34 cellular contexts compared by ENCODE assay signal in the genomic region with DNA sequence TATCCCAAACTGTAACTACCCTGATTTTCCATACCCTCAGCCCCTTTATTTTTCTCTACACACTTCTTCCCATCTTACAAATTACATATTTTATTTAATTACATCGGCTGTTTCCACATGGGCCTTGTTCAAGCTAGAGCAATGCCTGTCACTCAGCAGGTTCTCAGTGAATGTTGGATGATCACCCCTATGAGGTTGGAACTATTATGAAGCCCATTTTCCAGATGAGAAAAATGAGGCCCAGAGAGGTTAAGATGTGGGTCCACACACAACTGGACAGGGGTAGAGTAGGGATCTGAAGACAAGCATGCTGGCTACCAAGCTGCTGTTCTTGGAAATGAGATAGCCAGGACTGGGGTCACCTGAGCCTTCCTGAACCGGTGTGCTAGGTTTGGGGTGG. TPM values are rescaled to one million over a fixed set of nuclear protein-coding genes. Genes with fewer than 3 reads are reported as not detected.
"Had no signal": no experiment of that assay in that cellular context is flagged by ENCODE, and none has a peak within 500 bp of the region (broad histone marks: within the 10 kb centered on the region; RNA-seq: fewer than 3 reads in every experiment).

No MANE protein-coding gene starts in this region.

- H3K4me1 Mint-ChIP-seq: endodermal cell had no signal

- H3K36me3 Mint-ChIP-seq: mesothelial cell of epicardium had no signal

- DNase-seq: dermis blood vessel endothelial cell; dorsolateral prefrontal cortex; effector CD8-positive, alpha-beta T cell; effector memory CD8-positive, alpha-beta T cell; endodermal cell; erythroblast; esophagus squamous epithelium; foreskin fibroblast; foreskin melanocyte; gastrocnemius medialis; glutamatergic neuron; head of caudate nucleus; heart right ventricle; hippocampal formation; left cardiac atrium; left ventricle myocardium superior; lower lobe of right lung; mesenchymal stem cell; mucosa of descending colon had no signal

- H3K27me3 Mint-ChIP-seq: effector memory CD8-positive, alpha-beta T cell had no signal

- H3K4me3 ChIP-seq: coronary artery, dorsolateral prefrontal cortex, esophagus squamous epithelium, gastrocnemius medialis, heart right ventricle, left lung, lower lobe of right lung, mucosa of descending colon had no signal

- H3K9me3 Mint-ChIP-seq: effector memory CD8-positive, alpha-beta T cell; endodermal cell; mesothelial cell of epicardium had no signal

- FAIRE-seq: colon, endometrium, islet of Langerhans, keratinocyte had no signal

- ATAC-seq: effector memory CD8-positive, alpha-beta T cell; esophagus mucosa; gastrocnemius medialis; heart right ventricle; left cardiac atrium; left lung; left ventricle myocardium superior; lower lobe of right lung; mucosa of descending colon had no signal

- H3K9me3 ChIP-seq: esophagus squamous epithelium, gastrocnemius medialis, heart right ventricle, left lung, lower lobe of right lung, mucosa of descending colon had no signal

- H3K4me3 Mint-ChIP-seq: effector memory CD8-positive, alpha-beta T cell; endodermal cell; mesothelial cell of epicardium had no signal

- H3K4me1 ChIP-seq: esophagus squamous epithelium, gastrocnemius medialis, lower lobe of right lung had no signal

- H3K27ac ChIP-seq: coronary artery, epithelial cell of prostate, esophagus squamous epithelium, gastrocnemius medialis, heart right ventricle, left lung, lower lobe of right lung had no signal

- H3K36me3 ChIP-seq: esophagus squamous epithelium, gastrocnemius medialis, heart right ventricle, left lung, lower lobe of right lung had no signal

- H3K27ac Mint-ChIP-seq: effector memory CD8-positive, alpha-beta T cell; endodermal cell; mesothelial cell of epicardium had no signal

RNA-seq across cellular contexts. Expression of a gene that starts 10.0 kb away (rescaled TPM):
- total RNA-seq: dermis blood vessel endothelial cell, endodermal cell, esophagus mucosa, glomerular endothelial cell, left cardiac atrium, left lung, left ventricle myocardium superior, lower lobe of right lung, lung microvascular endothelial cell, mesenteric fat pad, myocyte had no signal
- polyA plus RNA-seq: keratinocyte had no signal

RNA-seq across cellular contexts. Expression of a gene that starts 19.6 kb away (rescaled TPM):
- total RNA-seq: esophagus mucosa, esophagus squamous epithelium, gastrocnemius medialis, kidney epithelial cell, left ventricle myocardium superior, lower leg skin, lower lobe of right lung, mesenteric fat pad, mucosa of descending colon, myocyte had no signal
- polyA plus RNA-seq: keratinocyte had no signal

RNA-seq across cellular contexts. Expression of a gene that starts 27.0 kb away (rescaled TPM):
- total RNA-seq: endodermal cell, lung microvascular endothelial cell had no signal

RNA-seq across cellular contexts. Expression of a gene that starts 45.7 kb away (rescaled TPM):
- total RNA-seq: dermis blood vessel endothelial cell, endodermal cell, esophagus mucosa, esophagus squamous epithelium, gastrocnemius medialis, glomerular endothelial cell, heart right ventricle, left cardiac atrium, left lung, left ventricle myocardium superior, lower leg skin, lower lobe of right lung, lung microvascular endothelial cell, mesenteric fat pad, mucosa of descending colon, myocyte had no signal
- polyA plus RNA-seq: heart right ventricle, keratinocyte had no signal
